In genomic region chr20:10793741-10794140, GRCh38 we compare ENCODE assay signal across 16 cellular contexts.
A peak's percentile ranks its signal among the peaks of the same experiment; 100 is the strongest.
DNase-seq lines count a peak whose midpoint lies in the region; ATAC-seq and TF ChIP-seq lines count a peak whose summit lies in the region.
"Had no signal": no experiment of that assay in that cellular context is flagged by ENCODE, and none has a peak within 500 bp of the region (broad histone marks: within the 10 kb centered on the region; RNA-seq: fewer than 3 reads in every experiment).

No MANE protein-coding gene starts in this region.

- POLR2A ChIA-PET in WTC11 (lab: Charles Lee): interaction anchor here (0.5 kb wide), 1 partner anchor 118 kb away, joined by 8 read pairs; no protein-coding TSS in a partner anchor

- peaks cover 4% of the 10 kb centered on the region; the same call in 1 of the 2 replicates for H3K36me3 Mint-ChIP-seq in WTC11
- H3K36me3 Mint-ChIP-seq in neural crest cell (ENCODE audit: low read depth): no peaks in the 10 kb centered on the region
- H3K36me3 Mint-ChIP-seq: naive thymus-derived CD8-positive, alpha-beta T cell had no signal

- H3K36me3 ChIP-seq in HUES6 (ENCODE audit: control insufficient read depth, insufficient read depth, low read length) (no peaks in the 10 kb centered on the region), spleen (no peaks in the 10 kb centered on the region)

- H3K27me3 Mint-ChIP-seq in WTC11 (ENCODE audit: low read depth) (no peaks in the 10 kb centered on the region; the same call in 1 of the 2 replicates), neural crest cell (ENCODE audit: low read depth) (no peaks in the 10 kb centered on the region)
- H3K27me3 Mint-ChIP-seq: activated CD4-positive, alpha-beta T cell treated with anti-CD3 and anti-CD28 coated beads, Interleukin-2, amount 10 ng/mL, durations not matched to agents 24 days and 14 days had no signal

- H3K9me3 Mint-ChIP-seq in WTC11 (peaks cover 22% of the 10 kb centered on the region), neural crest cell (peaks cover 6% of the 10 kb centered on the region)
- H3K9me3 Mint-ChIP-seq: HFFc6 had no signal

- H3K27ac Mint-ChIP-seq in WTC11: peak overlapping the region; percentile 78; the same call in 1 of the 2 replicates
- no peak overlapping the region for H3K27ac Mint-ChIP-seq in neural crest cell (ENCODE audit: unreplicated experiment)
- H3K27ac Mint-ChIP-seq: activated CD4-positive, alpha-beta T cell treated with anti-CD3 and anti-CD28 coated beads, Interleukin-2, amount 10 ng/mL, durations not matched to agents 24 days and 14 days; HFFc6; naive thymus-derived CD8-positive, alpha-beta T cell had no signal

- 88 to 97% (median 95%) methylated on average over 14 of the region's 14 CpGs for WGBS in spleen, 5 donors

- H3K27ac ChIP-seq in HUES6 (ENCODE audit: low read depth, low read length) (0 out of 2 replicates have a peak overlapping the region, but pooled peaks have one; percentile 51), spleen (no peak overlapping the region)

- peak; percentile 76 for DNase-seq in NCI-H2029 treated with DMSO at 0.1 percent for 48 hours (lab: John Stamatoyannopoulos, UW)
- DNase-seq in WTC11 (ENCODE audit: low spot score): peak; percentile 14
- DNase-seq in neural crest cell (ENCODE audit: low read depth, low spot score): peak; percentile 4
- DNase-seq in spleen: no peak
- DNase-seq in C1 segment of cervical spinal cord (lab: John Stamatoyannopoulos, UW): no peak
- DNase-seq in foreskin melanocyte: no peak
- DNase-seq: activated CD4-positive, alpha-beta T cell treated with anti-CD3 and anti-CD28 coated beads, Interleukin-2, amount 10 ng/mL, durations not matched to agents 24 days and 14 days; activated CD8-positive, alpha-beta memory T cell treated with anti-CD3 and anti-CD28 coated beads, Interleukin-2, amount 50 U/mL, for 48 hours; HFFc6; kidney glomerular epithelial cell; mesenchymal stem cell; naive thymus-derived CD8-positive, alpha-beta T cell; NCI-H2171; SW 1271 had no signal

- H3K4me3 Mint-ChIP-seq in WTC11 (peak overlapping the region; percentile 23; the same call in 1 of the 2 replicates), neural crest cell (no peak overlapping the region)
- H3K4me3 Mint-ChIP-seq: activated CD4-positive, alpha-beta T cell treated with anti-CD3 and anti-CD28 coated beads, Interleukin-2, amount 10 ng/mL, durations not matched to agents 24 days and 14 days; HFFc6; naive thymus-derived CD8-positive, alpha-beta T cell had no signal

- CTCF ChIA-PET in WTC11 (lab: Charles Lee): no interaction called here

- H3K4me1 Mint-ChIP-seq in WTC11: peaks cover 43% of the 10 kb centered on the region
- H3K4me1 Mint-ChIP-seq in neural crest cell: peaks cover 11% of the 10 kb centered on the region
- H3K4me1 Mint-ChIP-seq: activated CD4-positive, alpha-beta T cell treated with anti-CD3 and anti-CD28 coated beads, Interleukin-2, amount 10 ng/mL, durations not matched to agents 24 days and 14 days had no signal

- TF ChIP-seq POLR2A in spleen (IDR thresholded peaks at IDR 0.05): no peak

- H3K9me3 ChIP-seq in HUES6 (ENCODE audit: control insufficient read depth, insufficient read depth, low read depth, low read length): no peaks in the 10 kb centered on the region
- peaks cover 0 to 4% (median 0%) of the 10 kb centered on the region in 8 donors for H3K9me3 ChIP-seq in spleen

- H3K4me1 ChIP-seq in HUES6 (ENCODE audit: control insufficient read depth, insufficient read depth, low read length) (peaks cover 27% of the 10 kb centered on the region), spleen (no peaks in the 10 kb centered on the region)

- H3K4me3 ChIP-seq in HUES6 (ENCODE audit: low read depth, low read length): no peak overlapping the region
- H3K4me3 ChIP-seq in spleen: no peak overlapping the region

- no peak overlapping the region for H3K9ac ChIP-seq in HUES6 (ENCODE audit: low read length)

- H3K27me3 ChIP-seq in HUES6 (ENCODE audit: control insufficient read depth, insufficient read depth, low read length): no peaks in the 10 kb centered on the region
- no peaks in the 10 kb centered on the region for H3K27me3 ChIP-seq in spleen (replicated peaks in 1 of 7)

- ATAC-seq in WTC11: peak; percentile 61
- no peak for ATAC-seq in GM21360 (IDR thresholded peaks at IDR 0.05; ENCODE audit: unreplicated experiment)
- ATAC-seq: naive thymus-derived CD8-positive, alpha-beta T cell had no signal

- intact Hi-C loops in spleen (cut with DNase I; ENCODE audit: low total_unique reads): no loop called here

- TF ChIP-seq CTCF in WTC11 (IDR thresholded peaks at IDR 0.05): no peak
- TF ChIP-seq CTCF in neural crest cell (conservative IDR thresholded peaks at IDR 0.05): no peak
- TF ChIP-seq CTCF in spleen (IDR thresholded peaks at IDR 0.05 in 8 of 11, conservative IDR thresholded peaks at IDR 0.05 in 3 of 11): no peak

TF ChIP-seq in WTC11, 78 proteins besides CTCF, POLR2A, EP300 and RAD21 (continues in another document):
- no peak for TF ChIP-seq ZNF416 (CRISPR knock-in tag; IDR thresholded peaks at IDR 0.05)
- TF ChIP-seq STAT6 (CRISPR knock-in tag; conservative IDR thresholded peaks at IDR 0.05; ENCODE audit: low read depth): no peak
- no peak for TF ChIP-seq OVOL2 (CRISPR knock-in tag; IDR thresholded peaks at IDR 0.05; ENCODE audit: borderline replicate concordance)
- TF ChIP-seq SP1 (CRISPR knock-in tag; conservative IDR thresholded peaks at IDR 0.05): no peak
- TF ChIP-seq PREB (CRISPR knock-in tag; IDR thresholded peaks at IDR 0.05; ENCODE audit: borderline replicate concordance): no peak
- TF ChIP-seq HMGA2 (CRISPR knock-in tag; IDR thresholded peaks at IDR 0.05): no peak
- no peak for TF ChIP-seq SMAD4 (CRISPR knock-in tag; IDR thresholded peaks at IDR 0.05)
- no peak for TF ChIP-seq TEAD4 (CRISPR knock-in tag; IDR thresholded peaks at IDR 0.05)
- TF ChIP-seq ZBTB43 (CRISPR knock-in tag; IDR thresholded peaks at IDR 0.05): no peak
- TF ChIP-seq ATF3 (CRISPR knock-in tag; conservative IDR thresholded peaks at IDR 0.05): no peak
- no peak for TF ChIP-seq FOXP1 (CRISPR knock-in tag; IDR thresholded peaks at IDR 0.05; ENCODE audit: borderline replicate concordance)

Comparison
In these comparisons a context has a peak if more than half of its experiments do, and no peak if none do; other contexts are left out.
1. DNase-seq: peak in NCI-H2029 treated with DMSO at 0.1 percent for 48 hours (single experiment), WTC11 (single experiment) and neural crest cell (single experiment); none in spleen (single experiment), C1 segment of cervical spinal cord (0 of 14) and foreskin melanocyte (single experiment).